27 cellular contexts compared by ENCODE assay signal in the genomic region with DNA sequence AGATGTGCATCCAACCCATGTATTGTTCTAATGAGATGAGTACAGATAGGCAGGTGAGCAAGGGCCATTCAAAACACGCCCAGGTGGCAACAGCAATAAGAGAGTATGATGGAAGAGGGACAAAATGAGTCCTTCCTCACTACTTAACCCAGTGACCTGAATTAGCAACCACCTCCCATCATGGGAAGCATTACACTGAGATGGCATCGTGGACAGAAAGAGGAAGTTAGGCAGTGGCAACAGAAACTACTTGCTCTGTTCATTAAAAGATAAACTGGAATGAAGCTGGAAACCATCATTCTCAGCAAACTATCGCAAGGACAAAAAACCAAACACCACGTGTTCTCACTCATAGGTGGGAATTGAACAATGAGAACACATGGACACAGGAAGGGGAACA. TPM values are rescaled to one million over a fixed set of nuclear protein-coding genes. Genes with fewer than 3 reads are reported as not detected.
DNase-seq lines count a peak whose midpoint lies in the region; ATAC-seq and TF ChIP-seq lines count a peak whose summit lies in the region.
"Had no signal": no experiment of that assay in that cellular context is flagged by ENCODE, and none has a peak within 500 bp of the region (broad histone marks: within the 10 kb centered on the region; RNA-seq: fewer than 3 reads in every experiment).

No MANE protein-coding gene starts in this region.

- H3K4me3 Mint-ChIP-seq in CD14-positive monocyte (peak overlapping the region; percentile 63 to 88), type B pancreatic cell (no peak overlapping the region)
- peak overlapping the region; percentile 64 for H3K4me3 Mint-ChIP-seq in dendritic cell treated with granulocyte-macrophage colony-stimulating factor and Interleukin-4, amounts not matched to agents 40 ng/mL and 50 ng/mL, for 4 days
- no peak overlapping the region for H3K4me3 Mint-ChIP-seq in activated CD4-positive, alpha-beta T cell treated with anti-CD3 and anti-CD28 coated beads, Interleukin-2, amount 10 ng/mL, durations not matched to agents 7 days and 5 days
- H3K4me3 Mint-ChIP-seq in CD8-positive, alpha-beta T cell: no peak overlapping the region
- H3K4me3 Mint-ChIP-seq: activated CD8-positive, alpha-beta T cell treated with anti-CD3 and anti-CD28 coated beads, Interleukin-2, amount 10 ng/mL, durations not matched to agents 7 days and 5 days; H9; mesothelial cell of epicardium; natural killer cell treated with Interleukin-12 subunit alpha and Interleukin-12 subunit beta and Interleukin-15 and Interleukin-18, amount 100 ng/mL, for 72 hours had no signal

- no peak overlapping the region for H3K9ac ChIP-seq in Karpas-422 (ENCODE audit: low read length)

- H3K9me3 ChIP-seq in Karpas-422 (ENCODE audit: low read length): no peaks in the 10 kb centered on the region
- H3K9me3 ChIP-seq in CD8-positive, alpha-beta T cell (ENCODE audit: low read length): no peaks in the 10 kb centered on the region
- H3K9me3 ChIP-seq: body of pancreas, Caco-2, left ventricle myocardium inferior, MG63 had no signal

- peaks cover 0 to 4% (median 2%) of the 10 kb centered on the region in 7 donors for H3K9me3 Mint-ChIP-seq in CD14-positive monocyte
- peaks cover 7% of the 10 kb centered on the region for H3K9me3 Mint-ChIP-seq in dendritic cell treated with granulocyte-macrophage colony-stimulating factor and Interleukin-4, amounts not matched to agents 40 ng/mL and 50 ng/mL, for 4 days
- no peaks in the 10 kb centered on the region for H3K9me3 Mint-ChIP-seq in type B pancreatic cell
- H3K9me3 Mint-ChIP-seq in activated CD4-positive, alpha-beta T cell treated with anti-CD3 and anti-CD28 coated beads, Interleukin-2, amount 10 ng/mL, durations not matched to agents 7 days and 5 days: no peaks in the 10 kb centered on the region
- H3K9me3 Mint-ChIP-seq in CD8-positive, alpha-beta T cell: no peaks in the 10 kb centered on the region
- H3K9me3 Mint-ChIP-seq: H9 had no signal

- no peak overlapping the region for H2AFZ ChIP-seq in Karpas-422 (ENCODE audit: low read length)

- POLR2A ChIA-PET in activated CD4-positive, alpha-beta T cell treated with anti-CD3 and anti-CD28 coated beads, Interleukin-2, amount 10 ng/mL, durations not matched to agents 7 days and 5 days (lab: Charles Lee): no interaction called here
- POLR2A ChIA-PET in CD8-positive, alpha-beta T cell (lab: Charles Lee): no interaction called here

- H3K27ac Mint-ChIP-seq in CD14-positive monocyte: peak overlapping the region; percentile 35 to 94 (median 89)
- peak overlapping the region; percentile 80 for H3K27ac Mint-ChIP-seq in dendritic cell treated with granulocyte-macrophage colony-stimulating factor and Interleukin-4, amounts not matched to agents 40 ng/mL and 50 ng/mL, for 4 days
- H3K27ac Mint-ChIP-seq in type B pancreatic cell: no peak overlapping the region
- H3K27ac Mint-ChIP-seq in activated CD4-positive, alpha-beta T cell treated with anti-CD3 and anti-CD28 coated beads, Interleukin-2, amount 10 ng/mL, durations not matched to agents 7 days and 5 days: no peak overlapping the region
- no peak overlapping the region for H3K27ac Mint-ChIP-seq in CD8-positive, alpha-beta T cell
- H3K27ac Mint-ChIP-seq: activated CD8-positive, alpha-beta T cell treated with anti-CD3 and anti-CD28 coated beads, Interleukin-2, amount 10 ng/mL, durations not matched to agents 7 days and 5 days; mesothelial cell of epicardium; natural killer cell treated with Interleukin-12 subunit alpha and Interleukin-12 subunit beta and Interleukin-15 and Interleukin-18, amount 100 ng/mL, for 72 hours had no signal

- no peaks in the 10 kb centered on the region for H3K79me2 ChIP-seq in Karpas-422 (ENCODE audit: low read length)

- H3K9me2 ChIP-seq in Karpas-422 (replicated peaks; ENCODE audit: insufficient read depth, low read length): no peaks in the 10 kb centered on the region

- DNase-seq in CD14-positive monocyte (ENCODE audit: low spot score): peak; percentile 52
- peak; percentile 49 for DNase-seq in Karpas-422
- peak; percentile 93 for DNase-seq in OCI-M1 (lab: John Stamatoyannopoulos, UW)
- no peak for DNase-seq in type B pancreatic cell (ENCODE audit: extremely low spot score, unreplicated experiment)
- no peak for DNase-seq in activated CD4-positive, alpha-beta T cell treated with anti-CD3 and anti-CD28 coated beads, Interleukin-2, amount 10 ng/mL, durations not matched to agents 7 days and 5 days
- no peak for DNase-seq in CD8-positive, alpha-beta T cell
- DNase-seq in NCI-H187 (lab: John Stamatoyannopoulos, UW): no peak
- DNase-seq: activated CD8-positive, alpha-beta T cell treated with anti-CD3 and anti-CD28 coated beads, Interleukin-2, amount 10 ng/mL, durations not matched to agents 7 days and 5 days; Caco-2; DMS79 treated with DMSO at 0.1 percent for 48 hours; effector CD8-positive, alpha-beta T cell; foreskin melanocyte; H9; left ventricle myocardium inferior; NCI-H2171; NCI-H524 had no signal

- no peaks in the 10 kb centered on the region for H4K20me1 ChIP-seq in Karpas-422 (ENCODE audit: insufficient read depth, low read depth, low read length)

- H3K27me3 Mint-ChIP-seq in CD14-positive monocyte (ENCODE audit: low read depth in 3 of 3) (peaks cover 0 to 1% (median 0%) of the 10 kb centered on the region in 3 donors), type B pancreatic cell (no peaks in the 10 kb centered on the region)
- H3K27me3 Mint-ChIP-seq in dendritic cell treated with granulocyte-macrophage colony-stimulating factor and Interleukin-4, amounts not matched to agents 40 ng/mL and 50 ng/mL, for 4 days: no peaks in the 10 kb centered on the region
- H3K27me3 Mint-ChIP-seq in activated CD4-positive, alpha-beta T cell treated with anti-CD3 and anti-CD28 coated beads, Interleukin-2, amount 10 ng/mL, durations not matched to agents 7 days and 5 days: no peaks in the 10 kb centered on the region
- H3K27me3 Mint-ChIP-seq in CD8-positive, alpha-beta T cell (ENCODE audit: low read depth): peaks cover 9% of the 10 kb centered on the region

- TF ChIP-seq CTCF in CD14-positive monocyte (IDR thresholded peaks at IDR 0.05): no peak
- no peak for TF ChIP-seq CTCF in type B pancreatic cell (conservative IDR thresholded peaks at IDR 0.05)
- no peak for TF ChIP-seq CTCF in CD8-positive, alpha-beta T cell (IDR thresholded peaks at IDR 0.05)

- peaks cover 3% of the 10 kb centered on the region; the same call in 1 of the 2 replicates for H3K27me3 ChIP-seq in Karpas-422 (ENCODE audit: low read length)
- H3K27me3 ChIP-seq in CD8-positive, alpha-beta T cell (ENCODE audit: insufficient read depth, low read length): no peaks in the 10 kb centered on the region
- H3K27me3 ChIP-seq: body of pancreas, MG63 had no signal

- no peaks in the 10 kb centered on the region for H3K4me1 ChIP-seq in Karpas-422 (ENCODE audit: low read length)
- H3K4me1 ChIP-seq in CD8-positive, alpha-beta T cell (ENCODE audit: insufficient read depth, low read length): no peaks in the 10 kb centered on the region
- H3K4me1 ChIP-seq: body of pancreas, Caco-2, left ventricle myocardium inferior had no signal

- H3K4me2 ChIP-seq in Karpas-422 (ENCODE audit: low read depth, low read length, poor library complexity, severe bottlenecking): no peak overlapping the region
- H3K4me2 ChIP-seq: smooth muscle cell had no signal

- H3K27ac ChIP-seq in Karpas-422 (ENCODE audit: low read length): no peak overlapping the region
- no peak overlapping the region for H3K27ac ChIP-seq in CD8-positive, alpha-beta T cell (ENCODE audit: low read depth, low read length)
- H3K27ac ChIP-seq: body of pancreas, left ventricle myocardium inferior had no signal

- CTCF ChIA-PET in activated CD4-positive, alpha-beta T cell treated with anti-CD3 and anti-CD28 coated beads, Interleukin-2, amount 10 ng/mL, durations not matched to agents 7 days and 5 days (lab: Charles Lee): no interaction called here
- CTCF ChIA-PET in CD8-positive, alpha-beta T cell (lab: Charles Lee): no interaction called here

- no peak for ATAC-seq in CD8-positive, alpha-beta T cell
- ATAC-seq: activated CD8-positive, alpha-beta T cell treated with anti-CD3 and anti-CD28 coated beads, Interleukin-2, amount 10 ng/mL, durations not matched to agents 7 days and 5 days; body of pancreas; esophagus mucosa; natural killer cell treated with Interleukin-12 subunit alpha and Interleukin-12 subunit beta and Interleukin-15 and Interleukin-18, amount 100 ng/mL, for 72 hours; SK-N-SH treated with all-trans-retinoic acid at 6 μM for 48 hours had no signal

- H3K4me1 Mint-ChIP-seq in CD14-positive monocyte (peaks cover 44% of the 10 kb centered on the region), type B pancreatic cell (ENCODE audit: unreplicated experiment) (no peaks in the 10 kb centered on the region)
- H3K4me1 Mint-ChIP-seq in dendritic cell treated with granulocyte-macrophage colony-stimulating factor and Interleukin-4, amounts not matched to agents 40 ng/mL and 50 ng/mL, for 4 days (ENCODE audit: low read depth): peaks cover 69% of the 10 kb centered on the region
- peaks cover 9% of the 10 kb centered on the region for H3K4me1 Mint-ChIP-seq in activated CD4-positive, alpha-beta T cell treated with anti-CD3 and anti-CD28 coated beads, Interleukin-2, amount 10 ng/mL, durations not matched to agents 7 days and 5 days
- no peaks in the 10 kb centered on the region for H3K4me1 Mint-ChIP-seq in CD8-positive, alpha-beta T cell (ENCODE audit: low read depth)

- intact Hi-C loops in CD14-positive monocyte (cut with micrococcal nuclease): no loop called here
- intact Hi-C loops in dendritic cell treated with granulocyte-macrophage colony-stimulating factor and Interleukin-4, amounts not matched to agents 40 ng/mL and 50 ng/mL, for 4 days (cut with micrococcal nuclease): no loop called here
- intact Hi-C loops in CD8-positive, alpha-beta T cell (cut with DNase I, micrococcal nuclease): no loop called here

- H3K36me3 Mint-ChIP-seq in CD14-positive monocyte (no peaks in the 10 kb centered on the region), type B pancreatic cell (no peaks in the 10 kb centered on the region)
- H3K36me3 Mint-ChIP-seq in dendritic cell treated with granulocyte-macrophage colony-stimulating factor and Interleukin-4, amounts not matched to agents 40 ng/mL and 50 ng/mL, for 4 days (ENCODE audit: low read depth): no peaks in the 10 kb centered on the region
- no peaks in the 10 kb centered on the region for H3K36me3 Mint-ChIP-seq in activated CD4-positive, alpha-beta T cell treated with anti-CD3 and anti-CD28 coated beads, Interleukin-2, amount 10 ng/mL, durations not matched to agents 7 days and 5 days (ENCODE audit: low read depth)
- H3K36me3 Mint-ChIP-seq in CD8-positive, alpha-beta T cell: no peaks in the 10 kb centered on the region
- H3K36me3 Mint-ChIP-seq: mesothelial cell of epicardium; natural killer cell treated with Interleukin-12 subunit alpha and Interleukin-12 subunit beta and Interleukin-15 and Interleukin-18, amount 100 ng/mL, for 72 hours had no signal

- no peaks in the 10 kb centered on the region for H3K36me3 ChIP-seq in Karpas-422 (ENCODE audit: insufficient read depth, low read length)
- H3K36me3 ChIP-seq in CD8-positive, alpha-beta T cell (ENCODE audit: insufficient read depth, low read length): no peaks in the 10 kb centered on the region
- H3K36me3 ChIP-seq: left ventricle myocardium inferior, MG63 had no signal

- H3K4me3 ChIP-seq in Karpas-422 (ENCODE audit: low read length): no peak overlapping the region
- no peak overlapping the region for H3K4me3 ChIP-seq in CD8-positive, alpha-beta T cell (ENCODE audit: low read depth, low read length)
- H3K4me3 ChIP-seq: body of pancreas, left ventricle myocardium inferior, MG63, smooth muscle cell had no signal

RNA-seq across cellular contexts. Expression of a gene that starts 17.2 kb away (rescaled TPM):
- under 1 TPM in 1 of 2 donors, not detected in 1; 0.11 TPM for polyA plus RNA-seq in CD14-positive monocyte
- total RNA-seq in Karpas-422 (2014; rRNA removed; shearing (Covaris generic); ENCODE audit: low replicate concordance): not detected in 2 replicates
- total RNA-seq in type B pancreatic cell (ENCODE audit: low replicate concordance): 0.07 TPM in 1 of 2 replicates, not detected in the other
- total RNA-seq in activated CD4-positive, alpha-beta T cell treated with anti-CD3 and anti-CD28 coated beads, Interleukin-2, amount 10 ng/mL, durations not matched to agents 7 days and 5 days: not detected
- not detected for total RNA-seq in CD8-positive, alpha-beta T cell
- total RNA-seq: activated CD8-positive, alpha-beta T cell treated with anti-CD3 and anti-CD28 coated beads, Interleukin-2, amount 10 ng/mL, durations not matched to agents 7 days and 5 days; body of pancreas; Caco-2; IMR-90; left ventricle myocardium inferior; natural killer cell treated with Interleukin-12 subunit alpha and Interleukin-12 subunit beta and Interleukin-15 and Interleukin-18, amount 100 ng/mL, for 72 hours; osteocyte; RPMI7951; smooth muscle cell had no signal
- polyA plus RNA-seq: IMR-90, smooth muscle cell had no signal

Comparison
In these comparisons a context has a peak if more than half of its experiments do, and no peak if none do; other contexts are left out.
1. DNase-seq: peak in CD14-positive monocyte (single experiment), Karpas-422 (single experiment) and OCI-M1 (single experiment); none in type B pancreatic cell (single experiment), activated CD4-positive, alpha-beta T cell treated with anti-CD3 and anti-CD28 coated beads, Interleukin-2, amount 10 ng/mL, durations not matched to agents 7 days and 5 days (single experiment), CD8-positive, alpha-beta T cell (0 of 7) and NCI-H187 (0 of 2).
2. H3K27ac Mint-ChIP-seq: peak in CD14-positive monocyte (7 of 7) and dendritic cell treated with granulocyte-macrophage colony-stimulating factor and Interleukin-4, amounts not matched to agents 40 ng/mL and 50 ng/mL, for 4 days (single experiment); none in type B pancreatic cell (single experiment), activated CD4-positive, alpha-beta T cell treated with anti-CD3 and anti-CD28 coated beads, Interleukin-2, amount 10 ng/mL, durations not matched to agents 7 days and 5 days (single experiment) and CD8-positive, alpha-beta T cell (single experiment).
3. H3K4me3 Mint-ChIP-seq: peak in CD14-positive monocyte (2 of 2) and dendritic cell treated with granulocyte-macrophage colony-stimulating factor and Interleukin-4, amounts not matched to agents 40 ng/mL and 50 ng/mL, for 4 days (single experiment); none in type B pancreatic cell (single experiment), activated CD4-positive, alpha-beta T cell treated with anti-CD3 and anti-CD28 coated beads, Interleukin-2, amount 10 ng/mL, durations not matched to agents 7 days and 5 days (single experiment) and CD8-positive, alpha-beta T cell (single experiment).